8 cellular contexts compared by ENCODE assay signal in genomic region chr12:104136577-104136976, GRCh38. TPM values are rescaled to one million over a fixed set of nuclear protein-coding genes. Genes with fewer than 3 reads are reported as not detected.
A peak's percentile ranks its signal among the peaks of the same experiment; 100 is the strongest.
DNase-seq lines count a peak whose midpoint lies in the region; ATAC-seq and TF ChIP-seq lines count a peak whose summit lies in the region.

No MANE protein-coding gene starts in this region.

- no peaks in the 10 kb centered on the region for H3K9me3 ChIP-seq in liver (ENCODE audit: control insufficient read depth in 4 of 4, low read length in 3 of 4)
- no peaks in the 10 kb centered on the region for H3K9me3 ChIP-seq in upper lobe of right lung

- DNase-seq in activated naive CD4-positive, alpha-beta T cell treated with anti-CD3 and anti-CD28 coated beads, Interleukin-2, amount 50 U/mL, for 16 hours, result no peak
- peak; percentile 27 for DNase-seq in amniotic epithelial cell (ENCODE audit: low read depth)
- no peak for DNase-seq in upper lobe of right lung
- DNase-seq in inferior parietal cortex (ENCODE audit: extremely low spot score), result no peak

- H3K36me3 ChIP-seq in liver (ENCODE audit: control insufficient read depth in 4 of 4, insufficient read depth in 3 of 4, low read depth in 1 of 4, low read length in 3 of 4) (no peaks in the 10 kb centered on the region), upper lobe of right lung (peaks cover 13% of the 10 kb centered on the region)

- peaks cover 13% of the 10 kb centered on the region for H3K4me1 Mint-ChIP-seq in activated naive CD4-positive, alpha-beta T cell treated with anti-CD3 and anti-CD28 coated beads, Interleukin-2, amount 50 U/mL, for 24 hours

- H3K36me3 Mint-ChIP-seq in activated naive CD4-positive, alpha-beta T cell treated with anti-CD3 and anti-CD28 coated beads, Interleukin-2, amount 50 U/mL, for 24 hours, result peaks cover 5% of the 10 kb centered on the region

- H3K4me1 ChIP-seq in liver (ENCODE audit: control insufficient read depth in 4 of 4, insufficient read depth in 4 of 4, low read length in 3 of 4) (peaks cover 9 to 37% (median 28%) of the 10 kb centered on the region in 4 donors), upper lobe of right lung (peaks cover 31% of the 10 kb centered on the region)

- H3K27me3 Mint-ChIP-seq in activated naive CD4-positive, alpha-beta T cell treated with anti-CD3 and anti-CD28 coated beads, Interleukin-2, amount 50 U/mL, for 24 hours, result no peaks in the 10 kb centered on the region

- H3K27me3 ChIP-seq in liver (ENCODE audit: control insufficient read depth in 4 of 4, insufficient read depth in 4 of 4, low read length in 3 of 4), result no peaks in the 10 kb centered on the region
- no peaks in the 10 kb centered on the region for H3K27me3 ChIP-seq in upper lobe of right lung

- ATAC-seq in upper lobe of right lung, result no peak
- ATAC-seq in HG03520 (IDR thresholded peaks at IDR 0.05; ENCODE audit: unreplicated experiment), result no peak
- no peak for ATAC-seq in GM19467 (IDR thresholded peaks at IDR 0.05; ENCODE audit: unreplicated experiment)

- H3K27ac Mint-ChIP-seq in activated naive CD4-positive, alpha-beta T cell treated with anti-CD3 and anti-CD28 coated beads, Interleukin-2, amount 50 U/mL, for 24 hours, result peak overlapping the region; percentile 79

- intact Hi-C loops in upper lobe of right lung (cut with DNase I), result no loop called here

- H3K4me3 ChIP-seq in liver (ENCODE audit: low read depth in 1 of 3, low read length in 3 of 3) (peak overlapping the region; percentile 66 to 96 (median 84)), upper lobe of right lung (peak overlapping the region; percentile 77)

- H3K9ac ChIP-seq in liver (ENCODE audit: low read depth in 1 of 2, low read length in 2 of 2), result peak overlapping the region in 1 of 2 donors; percentile 61

- H3K27ac ChIP-seq in liver (ENCODE audit: low read depth in 1 of 2, low read length in 2 of 2) (no peak overlapping the region), upper lobe of right lung (peak overlapping the region; percentile 86)

- TF ChIP-seq CTCF in liver (IDR thresholded peaks at IDR 0.05; ENCODE audit: low read depth, low read length, missing input control), result no peak
- no peak for TF ChIP-seq CTCF in upper lobe of right lung (IDR thresholded peaks at IDR 0.05)

- no peak for TF ChIP-seq RAD21 in liver (IDR thresholded peaks at IDR 0.05)

- peak overlapping the region; percentile 92 for H3K4me3 Mint-ChIP-seq in activated naive CD4-positive, alpha-beta T cell treated with anti-CD3 and anti-CD28 coated beads, Interleukin-2, amount 50 U/mL, for 24 hours

- no peaks in the 10 kb centered on the region for H3K9me3 Mint-ChIP-seq in activated naive CD4-positive, alpha-beta T cell treated with anti-CD3 and anti-CD28 coated beads, Interleukin-2, amount 50 U/mL, for 24 hours

TF ChIP-seq in liver, 16 proteins besides CTCF, POLR2A, EP300 and RAD21:
- TF ChIP-seq HNF4A (conservative IDR thresholded peaks at IDR 0.05) (no peak), NR2F2 (IDR thresholded peaks at IDR 0.05) (no peak), EGR1 (IDR thresholded peaks at IDR 0.05; ENCODE audit: low read depth in 2 of 2) (no peak), TAF1 (conservative IDR thresholded peaks at IDR 0.05) (no peak), FOXA2 (IDR thresholded peaks at IDR 0.05) (no peak), JUND (IDR thresholded peaks at IDR 0.05) (no peak), MAX (IDR thresholded peaks at IDR 0.05) (no peak), RXRA (IDR thresholded peaks at IDR 0.05) (no peak), FOXA1 (IDR thresholded peaks at IDR 0.05) (no peak), SP1 (IDR thresholded peaks at IDR 0.05) (no peak), HNF4G (IDR thresholded peaks at IDR 0.05) (no peak), ZBTB33 (IDR thresholded peaks at IDR 0.05) (no peak), ATF3 (IDR thresholded peaks at IDR 0.05) (no peak)

RNA-seq across cellular contexts. Expression of gene NFYB, which starts 1.4 kb away (rescaled TPM):
- 10 to 100 TPM; 12.5 to 14.6 TPM for total RNA-seq in liver
- polyA plus RNA-seq in liver, result 10 to 100 TPM in 1 of 2 donors, 1 to 10 TPM in 1; 7.6 to 10.4 TPM
- total RNA-seq in upper lobe of right lung, result 37.7 TPM
